8 cellular contexts compared by ENCODE assay signal in genomic region chr12:117212563-117213190, GRCh38. TPM values are rescaled to one million over a fixed set of nuclear protein-coding genes. Genes with fewer than 3 reads are reported as not detected.
A peak's percentile ranks its signal among the peaks of the same experiment; 100 is the strongest.
DNase-seq lines count a peak whose midpoint lies in the region; ATAC-seq and TF ChIP-seq lines count a peak whose summit lies in the region.

No MANE protein-coding gene starts in this region.

- no peaks in the 10 kb centered on the region for H3K27me3 ChIP-seq in Karpas-422 (ENCODE audit: low read length)
- H3K27me3 ChIP-seq in Peyer's patch, result no peaks in the 10 kb centered on the region
- H3K27me3 ChIP-seq in thoracic aorta (replicated peaks; ENCODE audit: insufficient read depth), result no peaks in the 10 kb centered on the region

- no peak for TF ChIP-seq POLR2A in Peyer's patch (IDR thresholded peaks at IDR 0.05)

- H3K4me3 ChIP-seq in Karpas-422 (ENCODE audit: low read length) (no peak overlapping the region), Peyer's patch (no peak overlapping the region), thoracic aorta (no peak overlapping the region)

- no peaks in the 10 kb centered on the region for H3K9me2 ChIP-seq in Karpas-422 (replicated peaks; ENCODE audit: insufficient read depth, low read length)

- no peaks in the 10 kb centered on the region for H3K79me2 ChIP-seq in Karpas-422 (ENCODE audit: low read length)

- peak; percentile 74 for DNase-seq in EH (ENCODE audit: low read depth)
- peak; percentile 89 for DNase-seq in Karpas-422
- DNase-seq in Peyer's patch, result peak; percentile 56 to 83 (median 60)
- DNase-seq in activated T-helper 1 cell treated with Interleukin-2 at 50 U/mL for 16 hours (ENCODE audit: low read depth), result peak; percentile 24
- DNase-seq in fibroblast of peridontal ligament (ENCODE audit: extremely low read depth), result peak; percentile 90
- DNase-seq in non-pigmented ciliary epithelial cell (ENCODE audit: low read depth), result peak; percentile 40
- DNase-seq in thoracic aorta (ENCODE audit: low spot score), result peak; percentile 14

- no peaks in the 10 kb centered on the region for H3K9me3 ChIP-seq in Karpas-422 (ENCODE audit: low read length)
- H3K9me3 ChIP-seq in Peyer's patch, result no peaks in the 10 kb centered on the region
- H3K9me3 ChIP-seq in thoracic aorta, result no peaks in the 10 kb centered on the region

- H4K20me1 ChIP-seq in Karpas-422 (ENCODE audit: insufficient read depth, low read depth, low read length), result no peaks in the 10 kb centered on the region

- no peaks in the 10 kb centered on the region for H3K36me3 ChIP-seq in Karpas-422 (ENCODE audit: insufficient read depth, low read length)
- H3K36me3 ChIP-seq in Peyer's patch, result no peaks in the 10 kb centered on the region
- H3K36me3 ChIP-seq in thoracic aorta, result no peaks in the 10 kb centered on the region

- H3K4me1 ChIP-seq in Karpas-422 (ENCODE audit: low read length), result no peaks in the 10 kb centered on the region
- H3K4me1 ChIP-seq in Peyer's patch, result no peaks in the 10 kb centered on the region
- H3K4me1 ChIP-seq in thoracic aorta (ENCODE audit: control insufficient read depth in 1 of 2, low read depth in 2 of 2), result no peaks in the 10 kb centered on the region

- H3K4me2 ChIP-seq in Karpas-422 (ENCODE audit: low read depth, low read length, poor library complexity, severe bottlenecking), result no peak overlapping the region

- ATAC-seq in thoracic aorta (ENCODE audit: insufficient number of reproducible peaks, low FRiP score, low read depth) (peak; percentile 87), HG03108 (IDR thresholded peaks at IDR 0.05; ENCODE audit: unreplicated experiment) (no peak)

- TF ChIP-seq CTCF in Peyer's patch (IDR thresholded peaks at IDR 0.05) (peak; percentile 62 to 93 (median 76)), thoracic aorta (IDR thresholded peaks at IDR 0.05) (peak; percentile 76)

- no peak overlapping the region for H3K9ac ChIP-seq in Karpas-422 (ENCODE audit: low read length)

- no peak overlapping the region for H2AFZ ChIP-seq in Karpas-422 (ENCODE audit: low read length)

- no peak overlapping the region for H3K27ac ChIP-seq in Karpas-422 (ENCODE audit: low read length)
- no peak overlapping the region for H3K27ac ChIP-seq in Peyer's patch
- no peak overlapping the region for H3K27ac ChIP-seq in thoracic aorta

RNA-seq across cellular contexts. Expression of gene FBXO21, which starts 22.4 kb away (rescaled TPM):
- 32.7 and 77.7 TPM in 2 replicates for total RNA-seq in Karpas-422 (2014; rRNA removed; shearing (Covaris generic); ENCODE audit: low replicate concordance)
- total RNA-seq in Peyer's patch, result 100 to 1,000 TPM in 1 of 4 donors, 10 to 100 TPM in 3; 42.5 to 115 (median 68.8) TPM
- 10 to 100 TPM; 48.9 to 97.5 TPM for total RNA-seq in thoracic aorta

Comparison
In these comparisons a context has a peak if more than half of its experiments do, and no peak if none do; other contexts are left out.
1. DNase-seq: peak in every context shown above with its lines; median percentile 90 in fibroblast of peridontal ligament; 89 in Karpas-422; 74 in EH; 60 in Peyer's patch; 40 in non-pigmented ciliary epithelial cell; 24 in activated T-helper 1 cell treated with Interleukin-2 at 50 U/mL for 16 hours; 14 in thoracic aorta.